In the genomic region with DNA sequence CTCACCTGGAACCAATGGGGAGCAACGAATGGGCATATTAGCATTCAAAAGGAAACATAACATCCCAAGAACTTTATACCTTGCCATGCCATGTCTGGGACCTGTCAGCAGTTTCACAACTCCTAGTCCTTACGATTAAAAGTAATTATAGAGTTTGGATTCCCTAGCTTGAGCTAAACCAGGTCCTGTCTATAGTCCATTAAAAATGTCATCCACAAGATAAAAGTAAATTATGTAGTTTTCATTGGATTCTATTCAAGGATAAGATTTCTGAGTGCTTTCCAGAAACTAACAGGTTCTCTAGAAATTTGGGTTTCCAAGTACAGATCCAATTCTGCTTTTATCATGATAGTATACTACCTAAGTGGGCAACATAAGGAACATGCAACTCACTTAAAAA, we compare ENCODE assay signal across 29 cellular contexts.
"Had no signal": no experiment of that assay in that cellular context is flagged by ENCODE, and none has a peak within 500 bp of the region (broad histone marks: within the 10 kb centered on the region; RNA-seq: fewer than 3 reads in every experiment).

No MANE protein-coding gene starts in this region.

- ATAC-seq: activated CD4-positive, alpha-beta T cell treated with anti-CD3 and anti-CD28 coated beads for 36 hours; activated naive CD4-positive, alpha-beta T cell treated with anti-CD3 and anti-CD28 coated beads, Interleukin-2, amount 50 U/mL, for 72 hours; activated T-cell treated with anti-CD3 and anti-CD28 coated beads, Interleukin-2, amount 50 U/mL, for 72 hours; body of pancreas; esophagus mucosa had no signal

- H3K36me3 Mint-ChIP-seq: activated naive CD4-positive, alpha-beta T cell treated with anti-CD3 and anti-CD28 coated beads, Interleukin-2, amount 10 ng/mL, durations not matched to agents 7 days and 5 days; activated naive CD4-positive, alpha-beta T cell treated with anti-CD3 and anti-CD28 coated beads, Interleukin-2, amount 50 U/mL, for 72 hours; activated naive CD8-positive, alpha-beta T cell treated with anti-CD3 and anti-CD28 coated beads, Interleukin-2, amount 10 ng/mL, durations not matched to agents 7 days and 5 days had no signal

- H3K4me1 Mint-ChIP-seq: activated CD4-positive, alpha-beta memory T cell treated with anti-CD3 and anti-CD28 coated beads, Interleukin-2, amount 10 ng/mL, durations not matched to agents 7 days and 5 days; activated CD4-positive, alpha-beta T cell treated with anti-CD3 and anti-CD28 coated beads for 36 hours; activated CD4-positive, alpha-beta T cell treated with anti-CD3 and anti-CD28 coated beads, Interleukin-2, amount 10 ng/mL, durations not matched to agents 7 days and 5 days; activated naive CD4-positive, alpha-beta T cell treated with anti-CD3 and anti-CD28 coated beads, Interleukin-2, amount 10 ng/mL, durations not matched to agents 7 days and 5 days; activated naive CD8-positive, alpha-beta T cell treated with anti-CD3 and anti-CD28 coated beads, Interleukin-2, amount 10 ng/mL, durations not matched to agents 7 days and 5 days had no signal

- H3K27me3 Mint-ChIP-seq: activated CD4-positive, alpha-beta memory T cell treated with anti-CD3 and anti-CD28 coated beads, Interleukin-2, amount 10 ng/mL, durations not matched to agents 7 days and 5 days; activated CD4-positive, alpha-beta T cell treated with anti-CD3 and anti-CD28 coated beads, Interleukin-2, amount 10 ng/mL, durations not matched to agents 7 days and 5 days; activated naive CD4-positive, alpha-beta T cell treated with anti-CD3 and anti-CD28 coated beads, Interleukin-2, amount 10 ng/mL, durations not matched to agents 7 days and 5 days; activated naive CD8-positive, alpha-beta T cell treated with anti-CD3 and anti-CD28 coated beads, Interleukin-2, amount 10 ng/mL, durations not matched to agents 7 days and 5 days; activated T-cell treated with anti-CD3 and anti-CD28 coated beads, Interleukin-2, amount 50 U/mL, for 24 hours; dendritic cell treated with granulocyte-macrophage colony-stimulating factor and Interleukin-4, amounts not matched to agents 40 ng/mL and 50 ng/mL, for 4 days had no signal

- DNase-seq: activated CD4-positive, alpha-beta memory T cell treated with anti-CD3 and anti-CD28 coated beads, Interleukin-2, amount 10 ng/mL, durations not matched to agents 7 days and 5 days; activated CD4-positive, alpha-beta T cell treated with anti-CD3 and anti-CD28 coated beads for 36 hours; activated CD4-positive, alpha-beta T cell treated with anti-CD3 and anti-CD28 coated beads, Interleukin-2, amount 10 ng/mL, durations not matched to agents 7 days and 5 days; activated CD4-positive, alpha-beta T cell treated with anti-CD3 and anti-CD28 coated beads, Interleukin-2, amount 50 U/mL, for 4 hours; activated CD4-positive, CD25-positive, alpha-beta regulatory T cell; activated CD4-positive, CD25-positive, alpha-beta regulatory T cell treated with anti-CD3 and anti-CD28 coated beads, Interleukin-2, amount 50 U/mL, for 72 hours; activated CD8-positive, alpha-beta memory T cell treated with anti-CD3 and anti-CD28 coated beads, Interleukin-2, amount 50 U/mL, for 48 hours; activated gamma-delta T cell; activated naive CD4-positive, alpha-beta T cell; activated naive CD4-positive, alpha-beta T cell treated with anti-CD3 and anti-CD28 coated beads, Interleukin-2, amount 10 ng/mL, durations not matched to agents 7 days and 5 days; activated naive CD8-positive, alpha-beta T cell treated with anti-CD3 and anti-CD28 coated beads, Interleukin-2, amount 10 ng/mL, durations not matched to agents 7 days and 5 days; activated T-cell treated with anti-CD3 and anti-CD28 coated beads for 4 hours; activated T-cell treated with anti-CD3 and anti-CD28 coated beads, Interleukin-2, amount 50 U/mL, for 24 hours; activated T-cell treated with anti-CD3 and anti-CD28 coated beads, Interleukin-2, amount 50 U/mL, for 72 hours; amniotic stem cell; anterior cingulate cortex; body of pancreas; caudate nucleus; cerebellar nuclear complex; dorsolateral prefrontal cortex; effector memory CD4-positive, alpha-beta T cell; endodermal cell; foreskin melanocyte; head of caudate nucleus; T-helper 2 cell had no signal

- H3K27ac Mint-ChIP-seq: activated CD4-positive, alpha-beta memory T cell treated with anti-CD3 and anti-CD28 coated beads, Interleukin-2, amount 10 ng/mL, durations not matched to agents 7 days and 5 days; activated CD4-positive, alpha-beta T cell treated with anti-CD3 and anti-CD28 coated beads for 36 hours; activated CD4-positive, alpha-beta T cell treated with anti-CD3 and anti-CD28 coated beads, Interleukin-2, amount 10 ng/mL, durations not matched to agents 7 days and 5 days; activated naive CD4-positive, alpha-beta T cell treated with anti-CD3 and anti-CD28 coated beads, Interleukin-2, amount 10 ng/mL, durations not matched to agents 7 days and 5 days; activated naive CD4-positive, alpha-beta T cell treated with anti-CD3 and anti-CD28 coated beads, Interleukin-2, amount 50 U/mL, for 72 hours; activated naive CD8-positive, alpha-beta T cell treated with anti-CD3 and anti-CD28 coated beads, Interleukin-2, amount 10 ng/mL, durations not matched to agents 7 days and 5 days; activated T-cell treated with anti-CD3 and anti-CD28 coated beads, Interleukin-2, amount 50 U/mL, for 24 hours; activated T-cell treated with anti-CD3 and anti-CD28 coated beads, Interleukin-2, amount 50 U/mL, for 72 hours; dendritic cell treated with granulocyte-macrophage colony-stimulating factor and Interleukin-4, amounts not matched to agents 40 ng/mL and 50 ng/mL, for 4 days; endodermal cell had no signal

- H3K9me3 ChIP-seq: body of pancreas had no signal

- H3K4me3 Mint-ChIP-seq: activated CD4-positive, alpha-beta memory T cell treated with anti-CD3 and anti-CD28 coated beads, Interleukin-2, amount 10 ng/mL, durations not matched to agents 7 days and 5 days; activated CD4-positive, alpha-beta T cell treated with anti-CD3 and anti-CD28 coated beads for 36 hours; activated CD4-positive, alpha-beta T cell treated with anti-CD3 and anti-CD28 coated beads, Interleukin-2, amount 10 ng/mL, durations not matched to agents 7 days and 5 days; activated naive CD4-positive, alpha-beta T cell treated with anti-CD3 and anti-CD28 coated beads, Interleukin-2, amount 10 ng/mL, durations not matched to agents 7 days and 5 days; activated naive CD8-positive, alpha-beta T cell treated with anti-CD3 and anti-CD28 coated beads, Interleukin-2, amount 10 ng/mL, durations not matched to agents 7 days and 5 days; activated T-cell treated with anti-CD3 and anti-CD28 coated beads, Interleukin-2, amount 50 U/mL, for 24 hours; activated T-cell treated with anti-CD3 and anti-CD28 coated beads, Interleukin-2, amount 50 U/mL, for 72 hours; dendritic cell treated with granulocyte-macrophage colony-stimulating factor and Interleukin-4, amounts not matched to agents 40 ng/mL and 50 ng/mL, for 4 days; endodermal cell had no signal

- H3K9me3 Mint-ChIP-seq: activated CD4-positive, alpha-beta T cell treated with anti-CD3 and anti-CD28 coated beads, Interleukin-2, amount 10 ng/mL, durations not matched to agents 7 days and 5 days; activated naive CD4-positive, alpha-beta T cell treated with anti-CD3 and anti-CD28 coated beads, Interleukin-2, amount 10 ng/mL, durations not matched to agents 7 days and 5 days; activated T-cell treated with anti-CD3 and anti-CD28 coated beads, Interleukin-2, amount 50 U/mL, for 24 hours; endodermal cell had no signal

- H3K27me3 ChIP-seq: body of pancreas, dorsolateral prefrontal cortex had no signal

- H3K27ac ChIP-seq: body of pancreas, coronary artery, dorsolateral prefrontal cortex had no signal

- H3K4me1 ChIP-seq: body of pancreas had no signal

- H3K4me3 ChIP-seq: body of pancreas, coronary artery, dorsolateral prefrontal cortex had no signal
